In genomic region chr13:57137631-57138030, GRCh38 we compare ENCODE assay signal across 1 cellular context.
TF ChIP-seq lines count a peak whose summit lies in the region.

No MANE protein-coding gene starts in this region.

TF ChIP-seq in H1, 55 proteins besides CTCF, POLR2A, EP300 and RAD21:
- no peak for TF ChIP-seq CBX5 (IDR thresholded peaks at IDR 0.05; ENCODE audit: low read depth, low read length)
- no peak for TF ChIP-seq CEBPB (IDR thresholded peaks at IDR 0.05; ENCODE audit: low read depth, low read length)
- no peak for TF ChIP-seq CREB1 (IDR thresholded peaks at IDR 0.05)
- TF ChIP-seq HDAC6 (IDR thresholded peaks at IDR 0.05; ENCODE audit: low read depth, low read length): no peak
- TF ChIP-seq JUND (IDR thresholded peaks at IDR 0.05; ENCODE audit: low read length): no peak
- TF ChIP-seq TEAD4 (IDR thresholded peaks at IDR 0.05; ENCODE audit: low read depth, low read length): no peak
- no peak for TF ChIP-seq CBX8 (IDR thresholded peaks at IDR 0.05; ENCODE audit: borderline replicate concordance, low read depth, low read length)
- TF ChIP-seq TAF1 (IDR thresholded peaks at IDR 0.05; ENCODE audit: low read depth, low read length): no peak
- no peak for TF ChIP-seq NANOG (IDR thresholded peaks at IDR 0.05; ENCODE audit: insufficient read depth, low read depth, low read length, poor library complexity, severe bottlenecking)
